In genomic region chr1:15060104-15060503, GRCh38 we compare ENCODE assay signal across 36 cellular contexts.
"Had no signal": no experiment of that assay in that cellular context is flagged by ENCODE, and none has a peak within 500 bp of the region (broad histone marks: within the 10 kb centered on the region; RNA-seq: fewer than 3 reads in every experiment).

No MANE protein-coding gene starts in this region.

- H3K27me3 ChIP-seq: adrenal gland, body of pancreas, esophagus muscularis mucosa, foreskin keratinocyte, gastrocnemius medialis, heart left ventricle had no signal

- ATAC-seq: activated CD4-positive, alpha-beta T cell treated with anti-CD3 and anti-CD28 coated beads for 36 hours; activated CD8-positive, alpha-beta memory T cell treated with anti-CD3 and anti-CD28 coated beads, Interleukin-2, amount 10 ng/mL, durations not matched to agents 7 days and 5 days; activated CD8-positive, alpha-beta T cell treated with anti-CD3 and anti-CD28 coated beads, Interleukin-2, amount 10 ng/mL, durations not matched to agents 7 days and 5 days; activated naive CD8-positive, alpha-beta T cell treated with anti-CD3 and anti-CD28 coated beads, Interleukin-2, amount 50 U/mL, for 24 hours; body of pancreas; effector memory CD8-positive, alpha-beta T cell; foreskin keratinocyte; gastrocnemius medialis; heart left ventricle; T-helper 17 cell had no signal

- H3K4me1 ChIP-seq: body of pancreas, esophagus muscularis mucosa, gastrocnemius medialis, heart left ventricle had no signal

- H3K9me3 Mint-ChIP-seq: activated CD4-positive, alpha-beta T cell treated with anti-CD3 and anti-CD28 coated beads, Interleukin-2, amount 10 ng/mL, durations not matched to agents 24 days and 14 days; activated naive CD4-positive, alpha-beta T cell treated with anti-CD3 and anti-CD28 coated beads for 36 hours; activated naive CD4-positive, alpha-beta T cell treated with anti-CD3 and anti-CD28 coated beads, Interleukin-2, amount 50 U/mL, for 24 hours; activated naive CD8-positive, alpha-beta T cell treated with anti-CD3 and anti-CD28 coated beads, Interleukin-2, amount 50 U/mL, for 24 hours; activated T-helper 2 cell treated with anti-CD3 and anti-CD28 coated beads, Interferon-gamma antibody, Interleukin-2, Interleukin-4, amounts not matched to agents 10 μg/mL and 5 μg/mL and 100 μg/mL, durations not matched to agents 14 hours and 24 hours and 36 hours; effector memory CD8-positive, alpha-beta T cell had no signal

- H3K4me3 ChIP-seq: adrenal gland, body of pancreas, esophagus muscularis mucosa, gastrocnemius medialis, heart left ventricle had no signal

- H3K9me3 ChIP-seq: adrenal gland, body of pancreas, gastrocnemius medialis had no signal

- H3K36me3 ChIP-seq: gastrocnemius medialis had no signal

- H3K4me1 Mint-ChIP-seq: activated CD4-positive, alpha-beta T cell treated with anti-CD3 and anti-CD28 coated beads for 36 hours; activated CD4-positive, alpha-beta T cell treated with anti-CD3 and anti-CD28 coated beads, Interleukin-2, amount 10 ng/mL, durations not matched to agents 24 days and 14 days; activated CD8-positive, alpha-beta memory T cell treated with anti-CD3 and anti-CD28 coated beads, Interleukin-2, amount 10 ng/mL, durations not matched to agents 7 days and 5 days; activated naive CD4-positive, alpha-beta T cell treated with anti-CD3 and anti-CD28 coated beads, Interleukin-2, amount 50 U/mL, for 24 hours; activated naive CD8-positive, alpha-beta T cell treated with anti-CD3 and anti-CD28 coated beads for 36 hours; activated naive CD8-positive, alpha-beta T cell treated with anti-CD3 and anti-CD28 coated beads, Interleukin-2, amount 50 U/mL, for 24 hours had no signal

- H3K4me3 Mint-ChIP-seq: activated CD4-positive, alpha-beta memory T cell treated with anti-CD3 and anti-CD28 coated beads for 36 hours; activated CD4-positive, alpha-beta T cell treated with anti-CD3 and anti-CD28 coated beads for 36 hours; activated CD4-positive, alpha-beta T cell treated with anti-CD3 and anti-CD28 coated beads, Interleukin-2, amount 10 ng/mL, durations not matched to agents 24 days and 14 days; activated CD8-positive, alpha-beta memory T cell treated with anti-CD3 and anti-CD28 coated beads, Interleukin-2, amount 10 ng/mL, durations not matched to agents 7 days and 5 days; activated CD8-positive, alpha-beta T cell treated with anti-CD3 and anti-CD28 coated beads, Interleukin-2, amount 10 ng/mL, durations not matched to agents 7 days and 5 days; activated naive CD4-positive, alpha-beta T cell treated with anti-CD3 and anti-CD28 coated beads for 36 hours; activated naive CD4-positive, alpha-beta T cell treated with anti-CD3 and anti-CD28 coated beads, Interleukin-2, amount 50 U/mL, for 24 hours; activated naive CD8-positive, alpha-beta T cell treated with anti-CD3 and anti-CD28 coated beads for 36 hours; activated naive CD8-positive, alpha-beta T cell treated with anti-CD3 and anti-CD28 coated beads, Interleukin-2, amount 50 U/mL, for 24 hours; activated T-helper 1 cell treated with anti-CD3 and anti-CD28 coated beads, Interleukin-12 subunit alpha, Interleukin-12 subunit beta, Interleukin-2, Interleukin-4 antibody, amounts not matched to agents 30 ng/mL and 10 ng/mL and 1 ng/mL, durations not matched to agents 14 hours and 24 hours and 36 hours; effector memory CD8-positive, alpha-beta T cell; T-helper 17 cell; T-helper 2 cell treated with Interferon-gamma antibody and Interleukin-4, amounts not matched to agents 5 μg/mL and 100 μg/mL, for 36 hours had no signal

- H3K36me3 Mint-ChIP-seq: activated CD4-positive, alpha-beta memory T cell treated with anti-CD3 and anti-CD28 coated beads for 36 hours; activated CD8-positive, alpha-beta memory T cell treated with anti-CD3 and anti-CD28 coated beads, Interleukin-2, amount 10 ng/mL, durations not matched to agents 7 days and 5 days; activated naive CD4-positive, alpha-beta T cell treated with anti-CD3 and anti-CD28 coated beads, Interleukin-2, amount 50 U/mL, for 24 hours had no signal

- H3K27ac ChIP-seq: body of pancreas, esophagus muscularis mucosa, foreskin keratinocyte, gastrocnemius medialis, heart left ventricle had no signal

- FAIRE-seq: colon had no signal

- DNase-seq: activated CD4-positive, alpha-beta memory T cell treated with anti-CD3 and anti-CD28 coated beads for 36 hours; activated CD4-positive, alpha-beta T cell treated with anti-CD3 and anti-CD28 coated beads for 36 hours; activated CD4-positive, alpha-beta T cell treated with anti-CD3 and anti-CD28 coated beads, Interleukin-2, amount 10 ng/mL, durations not matched to agents 24 days and 14 days; activated CD4-positive, CD25-positive, alpha-beta regulatory T cell; activated CD4-positive, CD25-positive, alpha-beta regulatory T cell treated with anti-CD3 and anti-CD28 coated beads, Interleukin-2, amount 50 U/mL, for 72 hours; activated CD8-positive, alpha-beta memory T cell treated with anti-CD3 and anti-CD28 coated beads, Interleukin-2, amount 10 ng/mL, durations not matched to agents 7 days and 5 days; activated CD8-positive, alpha-beta memory T cell treated with anti-CD3 and anti-CD28 coated beads, Interleukin-2, amount 50 U/mL, for 4 hours; activated CD8-positive, alpha-beta T cell treated with anti-CD3 and anti-CD28 coated beads, Interleukin-2, amount 10 ng/mL, durations not matched to agents 7 days and 5 days; activated effector memory CD4-positive, alpha-beta T cell treated with anti-CD3 and anti-CD28 coated beads, Interleukin-2, amount 50 U/mL, for 16 hours; activated naive CD4-positive, alpha-beta T cell treated with anti-CD3 and anti-CD28 coated beads for 36 hours; activated naive CD8-positive, alpha-beta T cell treated with anti-CD3 and anti-CD28 coated beads for 36 hours; activated naive CD8-positive, alpha-beta T cell treated with anti-CD3 and anti-CD28 coated beads, Interleukin-2, amount 50 U/mL, for 24 hours; activated T-cell treated with anti-CD3 and anti-CD28 coated beads, Interleukin-2, amount 50 U/mL, for 1 hour; activated T-cell treated with anti-CD3 and anti-CD28 coated beads, Interleukin-2, amount 50 U/mL, for 48 hours; adrenal gland; amygdala; aorta; body of pancreas; caudate nucleus; cortex of kidney; dermis blood vessel endothelial cell; effector CD4-positive, alpha-beta T cell; effector memory CD8-positive, alpha-beta T cell; erythroblast; foreskin keratinocyte; gastrocnemius medialis; glutamatergic neuron; heart left ventricle; T-helper 17 cell; T1000 had no signal

- H3K27me3 Mint-ChIP-seq: activated CD4-positive, alpha-beta T cell treated with anti-CD3 and anti-CD28 coated beads for 36 hours; activated CD4-positive, alpha-beta T cell treated with anti-CD3 and anti-CD28 coated beads, Interleukin-2, amount 10 ng/mL, durations not matched to agents 24 days and 14 days; activated CD8-positive, alpha-beta memory T cell treated with anti-CD3 and anti-CD28 coated beads, Interleukin-2, amount 10 ng/mL, durations not matched to agents 7 days and 5 days; activated naive CD8-positive, alpha-beta T cell treated with anti-CD3 and anti-CD28 coated beads for 36 hours; activated naive CD8-positive, alpha-beta T cell treated with anti-CD3 and anti-CD28 coated beads, Interleukin-2, amount 50 U/mL, for 24 hours had no signal

- H3K27ac Mint-ChIP-seq: activated CD4-positive, alpha-beta memory T cell treated with anti-CD3 and anti-CD28 coated beads for 36 hours; activated CD4-positive, alpha-beta T cell treated with anti-CD3 and anti-CD28 coated beads for 36 hours; activated CD4-positive, alpha-beta T cell treated with anti-CD3 and anti-CD28 coated beads, Interleukin-2, amount 10 ng/mL, durations not matched to agents 24 days and 14 days; activated CD8-positive, alpha-beta memory T cell treated with anti-CD3 and anti-CD28 coated beads, Interleukin-2, amount 10 ng/mL, durations not matched to agents 7 days and 5 days; activated CD8-positive, alpha-beta T cell treated with anti-CD3 and anti-CD28 coated beads, Interleukin-2, amount 10 ng/mL, durations not matched to agents 7 days and 5 days; activated naive CD4-positive, alpha-beta T cell treated with anti-CD3 and anti-CD28 coated beads for 36 hours; activated naive CD4-positive, alpha-beta T cell treated with anti-CD3 and anti-CD28 coated beads, Interleukin-2, amount 50 U/mL, for 24 hours; activated naive CD8-positive, alpha-beta T cell treated with anti-CD3 and anti-CD28 coated beads for 36 hours; activated naive CD8-positive, alpha-beta T cell treated with anti-CD3 and anti-CD28 coated beads, Interleukin-2, amount 50 U/mL, for 24 hours; activated T-helper 1 cell treated with anti-CD3 and anti-CD28 coated beads, Interleukin-12 subunit alpha, Interleukin-12 subunit beta, Interleukin-2, Interleukin-4 antibody, amounts not matched to agents 30 ng/mL and 10 ng/mL and 1 ng/mL, durations not matched to agents 14 hours and 24 hours and 36 hours; activated T-helper 2 cell treated with anti-CD3 and anti-CD28 coated beads, Interferon-gamma antibody, Interleukin-2, Interleukin-4, amounts not matched to agents 10 μg/mL and 5 μg/mL and 100 μg/mL, durations not matched to agents 14 hours and 24 hours and 36 hours; effector memory CD8-positive, alpha-beta T cell; T-helper 17 cell; T-helper 2 cell treated with Interferon-gamma antibody and Interleukin-4, amounts not matched to agents 5 μg/mL and 100 μg/mL, for 36 hours had no signal
